Comparison of ENCODE assay signal across 1 cellular context in genomic region chr12:41288188-41288811, GRCh38.
TF ChIP-seq lines count a peak whose summit lies in the region.

No MANE protein-coding gene starts in this region.

TF ChIP-seq in HEK293, 187 proteins besides CTCF, POLR2A, EP300 and RAD21 (continued from another document and continues in another):
- TF ChIP-seq ZBTB10 (tag by site-specific recombination; IDR thresholded peaks at IDR 0.05): no peak
- peak; percentile 46 for TF ChIP-seq ZNF513 (tag by site-specific recombination; IDR thresholded peaks at IDR 0.05)
- no peak for TF ChIP-seq GLIS2 (tag by site-specific recombination; IDR thresholded peaks at IDR 0.05)
- TF ChIP-seq ZNF830 (tag by site-specific recombination; IDR thresholded peaks at IDR 0.05; ENCODE audit: low read depth): no peak
- TF ChIP-seq ZBTB6 (tag by site-specific recombination; IDR thresholded peaks at IDR 0.05): peak; percentile 53; the same call in 1 of the 2 replicates
- no peak for TF ChIP-seq ZNF548 (tag by site-specific recombination; IDR thresholded peaks at IDR 0.05)
- peak; percentile 11; the same call in 1 of the 2 replicates for TF ChIP-seq ZNF660 (tag by site-specific recombination; IDR thresholded peaks at IDR 0.05)
- no peak for TF ChIP-seq ZNF266 (tag by site-specific recombination; IDR thresholded peaks at IDR 0.05; ENCODE audit: low read depth)
- TF ChIP-seq ZNF155 (tag by site-specific recombination; IDR thresholded peaks at IDR 0.05): no peak
- peak; percentile 62; the same call in 1 of the 2 replicates for TF ChIP-seq ZNF19 (tag by site-specific recombination; IDR thresholded peaks at IDR 0.05; ENCODE audit: low read depth)
- no peak for TF ChIP-seq SCRT1 (tag by site-specific recombination; IDR thresholded peaks at IDR 0.05; ENCODE audit: borderline replicate concordance)
- TF ChIP-seq ZNF677 (tag by site-specific recombination; IDR thresholded peaks at IDR 0.05): no peak
- TF ChIP-seq ZFP41 (tag by site-specific recombination; IDR thresholded peaks at IDR 0.05; ENCODE audit: borderline replicate concordance): no peak
- TF ChIP-seq BCL11B (tag by site-specific recombination; IDR thresholded peaks at IDR 0.05; ENCODE audit: low read depth): peak; percentile 93
- TF ChIP-seq ZNF560 (tag by site-specific recombination; IDR thresholded peaks at IDR 0.05; ENCODE audit: borderline replicate concordance): no peak
- no peak for TF ChIP-seq ZNF175 (tag by site-specific recombination; IDR thresholded peaks at IDR 0.05)
- no peak for TF ChIP-seq ZNF624 (tag by site-specific recombination; IDR thresholded peaks at IDR 0.05)
- TF ChIP-seq SCRT2 (tag by site-specific recombination; IDR thresholded peaks at IDR 0.05): peak; percentile 77
- TF ChIP-seq ZNF26 (tag by site-specific recombination; IDR thresholded peaks at IDR 0.05): no peak
- TF ChIP-seq ZNF76 (tag by site-specific recombination; IDR thresholded peaks at IDR 0.05; ENCODE audit: borderline replicate concordance, low read depth): no peak
- 0 out of 2 replicates have a peak, but pooled peaks have one; percentile 54 for TF ChIP-seq ZNF501 (tag by site-specific recombination; IDR thresholded peaks at IDR 0.05)
- no peak for TF ChIP-seq ZNF701 (tag by site-specific recombination; IDR thresholded peaks at IDR 0.05)
- peak; percentile 66 for TF ChIP-seq ZNF398 (tag by site-specific recombination; IDR thresholded peaks at IDR 0.05)
- 0 out of 2 replicates have a peak, but pooled peaks have one; percentile 68 for TF ChIP-seq ZNF302 (tag by site-specific recombination; IDR thresholded peaks at IDR 0.05; ENCODE audit: low read depth)
- TF ChIP-seq PRDM2 (tag by site-specific recombination; IDR thresholded peaks at IDR 0.05; ENCODE audit: borderline replicate concordance): no peak
- peak; percentile 86 for TF ChIP-seq MYNN (tag by site-specific recombination; IDR thresholded peaks at IDR 0.05; ENCODE audit: borderline replicate concordance)
- peak; percentile 48; the same call in 1 of the 2 replicates for TF ChIP-seq ATF2 (tag by site-specific recombination; IDR thresholded peaks at IDR 0.05; ENCODE audit: low read depth)
- TF ChIP-seq ZNF777 (tag by site-specific recombination; IDR thresholded peaks at IDR 0.05; ENCODE audit: borderline replicate concordance): no peak
- TF ChIP-seq ZBTB48 (tag by site-specific recombination; IDR thresholded peaks at IDR 0.05): no peak
- peak; percentile 99 for TF ChIP-seq ZNF580 (tag by site-specific recombination; IDR thresholded peaks at IDR 0.05)
- 0 out of 2 replicates have a peak, but pooled peaks have one; percentile 69 for TF ChIP-seq ZSCAN18 (tag by site-specific recombination; IDR thresholded peaks at IDR 0.05)
- TF ChIP-seq ZNF596 (tag by site-specific recombination; IDR thresholded peaks at IDR 0.05): peak; percentile 87
- no peak for TF ChIP-seq ZNF292 (tag by site-specific recombination; IDR thresholded peaks at IDR 0.05; ENCODE audit: borderline replicate concordance, low read depth)
- peak; percentile 100 for TF ChIP-seq ZNF843 (tag by site-specific recombination; IDR thresholded peaks at IDR 0.05)
- peak; percentile 92; the same call in 1 of the 2 replicates for TF ChIP-seq KLF7 (tag by site-specific recombination; IDR thresholded peaks at IDR 0.05; ENCODE audit: borderline replicate concordance)
- TF ChIP-seq ZNF202 (tag by site-specific recombination; IDR thresholded peaks at IDR 0.05; ENCODE audit: borderline replicate concordance): no peak
- no peak for TF ChIP-seq ZNF350 (tag by site-specific recombination; IDR thresholded peaks at IDR 0.05)
- no peak for TF ChIP-seq ZNF132 (tag by site-specific recombination; IDR thresholded peaks at IDR 0.05; ENCODE audit: borderline replicate concordance)
- peak; percentile 89 for TF ChIP-seq ZBTB44 (tag by site-specific recombination; IDR thresholded peaks at IDR 0.05)
- TF ChIP-seq ZXDB (tag by site-specific recombination; IDR thresholded peaks at IDR 0.05): peak; percentile 99
- no peak for TF ChIP-seq ZNF544 (tag by site-specific recombination; IDR thresholded peaks at IDR 0.05)
